ENCODE assay signal across 12 cellular contexts in genomic region chr15:57597431-57597830, GRCh38. TPM values are rescaled to one million over a fixed set of nuclear protein-coding genes. Genes with fewer than 3 reads are reported as not detected.
A peak's percentile ranks its signal among the peaks of the same experiment; 100 is the strongest.
DNase-seq lines count a peak whose midpoint lies in the region; ATAC-seq and TF ChIP-seq lines count a peak whose summit lies in the region.
"Had no signal": no experiment of that assay in that cellular context is flagged by ENCODE, and none has a peak within 500 bp of the region (broad histone marks: within the 10 kb centered on the region; RNA-seq: fewer than 3 reads in every experiment).

No MANE protein-coding gene starts in this region.

- intact Hi-C loops in lower lobe of right lung (cut with DNase I): no loop called here
- intact Hi-C loops in CD4-positive, alpha-beta memory T cell (cut with micrococcal nuclease): no loop called here

- H3K9ac ChIP-seq in stomach smooth muscle (ENCODE audit: low read length in 2 of 2): no peak overlapping the region

- peak; percentile 7 for DNase-seq in NCI-H69 (lab: John Stamatoyannopoulos, UW)
- DNase-seq in RWPE2 (ENCODE audit: low spot score): no peak
- DNase-seq in lower lobe of right lung: no peak
- DNase-seq in KG1 (lab: John Stamatoyannopoulos, UW): no peak
- no peak for DNase-seq in NCI-H82 treated with DMSO at 0.1 percent for 48 hours (lab: John Stamatoyannopoulos, UW; ENCODE audit: unreplicated experiment)
- no peak for DNase-seq in CD4-positive, alpha-beta memory T cell
- DNase-seq: ACHN; CD4-positive, CD25-positive, alpha-beta regulatory T cell; GF-D8; SHP77 treated with DMSO at 0.1 percent for 48 hours had no signal

- H3K27me3 Mint-ChIP-seq in CD4-positive, alpha-beta memory T cell: peaks cover 11 to 14% of the 10 kb centered on the region in 2 donors

- TF ChIP-seq CTCF in RWPE2 (IDR thresholded peaks at IDR 0.05; ENCODE audit: poor library complexity, severe bottlenecking): no peak
- no peak for TF ChIP-seq CTCF in lower lobe of right lung (IDR thresholded peaks at IDR 0.05)

- H3K27me3 ChIP-seq in RWPE2 (ENCODE audit: insufficient read depth, poor library complexity, severe bottlenecking): no peaks in the 10 kb centered on the region
- no peaks in the 10 kb centered on the region for H3K27me3 ChIP-seq in lower lobe of right lung (ENCODE audit: low read depth)
- no peaks in the 10 kb centered on the region for H3K27me3 ChIP-seq in stomach smooth muscle (ENCODE audit: control insufficient read depth in 1 of 2, insufficient read depth in 2 of 2, low read length in 2 of 2)
- peaks cover under 1% of the 10 kb centered on the region for H3K27me3 ChIP-seq in CD4-positive, alpha-beta memory T cell (ENCODE audit: insufficient read depth, low read length)

- no peaks in the 10 kb centered on the region for H3K9me3 ChIP-seq in RWPE2 (ENCODE audit: severe bottlenecking)
- H3K9me3 ChIP-seq in lower lobe of right lung: no peaks in the 10 kb centered on the region
- no peaks in the 10 kb centered on the region for H3K9me3 ChIP-seq in stomach smooth muscle (ENCODE audit: control insufficient read depth in 2 of 2, low read length in 2 of 2)
- H3K9me3 ChIP-seq in CD4-positive, alpha-beta memory T cell (ENCODE audit: control insufficient read depth in 1 of 2, low read length in 2 of 2): no peaks in the 10 kb centered on the region

- H3K27ac ChIP-seq in RWPE2 (ENCODE audit: poor library complexity, severe bottlenecking) (peak overlapping the region; percentile 78), lower lobe of right lung (peak overlapping the region; percentile 70), stomach smooth muscle (ENCODE audit: low read length) (peak overlapping the region; percentile 84)
- H3K27ac ChIP-seq in CD4-positive, alpha-beta memory T cell (ENCODE audit: low read depth, low read length): no peak overlapping the region

- POLR2A ChIA-PET in CD4-positive, alpha-beta memory T cell (lab: Charles Lee; ENCODE audit: partially characterized antibody): no interaction called here

- no peaks in the 10 kb centered on the region for H3K36me3 ChIP-seq in RWPE2 (ENCODE audit: low read depth)
- H3K36me3 ChIP-seq in lower lobe of right lung: no peaks in the 10 kb centered on the region
- no peaks in the 10 kb centered on the region for H3K36me3 ChIP-seq in stomach smooth muscle (ENCODE audit: control insufficient read depth in 2 of 2, insufficient read depth in 2 of 2, low read length in 2 of 2)
- H3K36me3 ChIP-seq in CD4-positive, alpha-beta memory T cell (ENCODE audit: insufficient read depth, low read length): no peaks in the 10 kb centered on the region

- ATAC-seq in RWPE2 (ENCODE audit: low read depth) (peak; percentile 13; the same call in 2 of the 3 replicates), lower lobe of right lung (no peak), GM18520 (IDR thresholded peaks at IDR 0.05; ENCODE audit: unreplicated experiment) (no peak)

- CTCF ChIA-PET in CD4-positive, alpha-beta memory T cell (lab: Charles Lee; ENCODE audit: partially characterized antibody): no interaction called here

- peaks cover 0 to 5% (median 3%) of the 10 kb centered on the region in 4 donors for H3K4me1 Mint-ChIP-seq in CD4-positive, alpha-beta memory T cell

- no peak overlapping the region for H3K27ac Mint-ChIP-seq in CD4-positive, alpha-beta memory T cell

- no peak overlapping the region for H3K4me3 ChIP-seq in RWPE2 (ENCODE audit: severe bottlenecking)
- H3K4me3 ChIP-seq in lower lobe of right lung: no peak overlapping the region
- H3K4me3 ChIP-seq in stomach smooth muscle (ENCODE audit: low read length in 2 of 2): no peak overlapping the region
- H3K4me3 ChIP-seq in CD4-positive, alpha-beta memory T cell (ENCODE audit: low read length in 2 of 2): no peak overlapping the region

- H3K9me3 Mint-ChIP-seq in CD4-positive, alpha-beta memory T cell: no peaks in the 10 kb centered on the region

- H3K4me3 Mint-ChIP-seq in CD4-positive, alpha-beta memory T cell: no peak overlapping the region
- H3K4me3 Mint-ChIP-seq: CD4-positive, CD25-positive, alpha-beta regulatory T cell had no signal

- no peaks in the 10 kb centered on the region for H3K36me3 Mint-ChIP-seq in CD4-positive, alpha-beta memory T cell

- H3K4me1 ChIP-seq in RWPE2 (ENCODE audit: insufficient read depth, poor library complexity, severe bottlenecking): peaks cover 46% of the 10 kb centered on the region
- peaks cover 22% of the 10 kb centered on the region for H3K4me1 ChIP-seq in lower lobe of right lung
- H3K4me1 ChIP-seq in stomach smooth muscle (ENCODE audit: control insufficient read depth, insufficient read depth, low read length): peaks cover 60% of the 10 kb centered on the region
- H3K4me1 ChIP-seq in CD4-positive, alpha-beta memory T cell (ENCODE audit: insufficient read depth, low read length): no peaks in the 10 kb centered on the region

RNA-seq across cellular contexts. Expression of gene MYZAP, which starts 5.7 kb away (rescaled TPM):
- total RNA-seq in lower lobe of right lung: 41.3 TPM
- total RNA-seq in CD4-positive, alpha-beta memory T cell: 1 to 10 TPM; 1.2 to 1.7 TPM
- polyA plus RNA-seq in CD4-positive, alpha-beta memory T cell: under 1 TPM; 0.16 to 0.96 TPM

Comparison
In these comparisons a context has a peak if more than half of its experiments do, and no peak if none do; other contexts are left out.
1. RNA of gene MYZAP, which starts 5.7 kb away (total RNA-seq): 41.3 TPM in lower lobe of right lung (single experiment); 1.2 to 1.7 TPM in CD4-positive, alpha-beta memory T cell; every median in the first group is over 10 times any median in the second.